ENCODE assay signal across 8 cellular contexts in genomic region chr10:133688441-133688912, GRCh38.
DNase-seq lines count a peak whose midpoint lies in the region; ATAC-seq, FAIRE-seq and TF ChIP-seq lines count a peak whose summit lies in the region.
"Not testable (repeated sequence)": the region's sequence is repeated elsewhere in the genome, so short reads cannot be mapped to it uniquely, and the experiment has no call there.

No MANE protein-coding gene starts in this region.

- CTCF ChIA-PET in Panc1 (lab: Charles Lee); HepG2 (lab: Yijun Ruan, JAX; ENCODE audit: low intra/inter-chr PET ratio, low total read pairs): not testable (repeated sequence)

- TF ChIP-seq CTCF in Panc1 (IDR thresholded peaks at IDR 0.05); body of pancreas (IDR thresholded peaks at IDR 0.05); HepG2 (CRISPR knock-in tag; IDR thresholded peaks at IDR 0.05): not testable (repeated sequence)

- TF ChIP-seq RAD21 in HepG2 (CRISPR knock-in tag; IDR thresholded peaks at IDR 0.05): not testable (repeated sequence)

- POLR2A ChIA-PET in Panc1 (lab: Charles Lee); HepG2 (lab: Yijun Ruan, JAX): not testable (repeated sequence)

- H3K27ac ChIP-seq in Panc1 (ENCODE audit: low read length); body of pancreas; HepG2 (ENCODE audit: extremely low read length, insufficient read depth, low read length): not testable (repeated sequence)

- H3K9ac ChIP-seq in HepG2 (ENCODE audit: insufficient read depth, low read depth, low read length): not testable (repeated sequence)

- H3K4me2 ChIP-seq in HepG2 (ENCODE audit: low read depth, low read length): not testable (repeated sequence)

- not testable (repeated sequence) for H3K4me1 ChIP-seq in Panc1 (ENCODE audit: control insufficient read depth, insufficient read depth, low read length); body of pancreas; HepG2 (ENCODE audit: insufficient read depth, low read length)

- not testable (repeated sequence) for DNase-seq in Panc1 (ENCODE audit: low read depth, low spot score); body of pancreas; HepG2 (ENCODE audit: low spot score); stimulated activated naive CD8-positive, alpha-beta T cell treated with anti-CD3 and anti-CD28 coated beads, Interleukin-15, Interleukin-2, amounts not matched to agents 100 U/mL and 50 U/mL, for 24 hours

- intact Hi-C loops in Panc1 (cut with micrococcal nuclease; ENCODE audit: unreplicated experiment); body of pancreas (cut with DNase I); HepG2 (cut with micrococcal nuclease; ENCODE audit: unreplicated experiment): not testable (repeated sequence)

- not testable (repeated sequence) for H2AFZ ChIP-seq in HepG2 (ENCODE audit: low read length)

- TF ChIP-seq EP300 in HepG2 (IDR thresholded peaks at IDR 0.05; ENCODE audit: low read depth in 2 of 2, low read length in 2 of 2); HepG2 (CRISPR knock-in tag; IDR thresholded peaks at IDR 0.05; ENCODE audit: borderline replicate concordance): not testable (repeated sequence)

- ATAC-seq in GM18861 (IDR thresholded peaks at IDR 0.05; ENCODE audit: unreplicated experiment) (peak; percentile 19), GM21528 (IDR thresholded peaks at IDR 0.05; ENCODE audit: low FRiP score, unreplicated experiment) (peak; percentile 33), HG02759 (IDR thresholded peaks at IDR 0.05; ENCODE audit: unreplicated experiment) (peak; percentile 18), HG03097 (IDR thresholded peaks at IDR 0.05; ENCODE audit: low FRiP score, unreplicated experiment) (peak; percentile 25), Panc1 (peak; percentile 68), body of pancreas (peak; percentile 52), HepG2 (peak; percentile 34)
- peak; percentile 34 for ATAC-seq in stimulated activated naive CD8-positive, alpha-beta T cell treated with anti-CD3 and anti-CD28 coated beads, Interleukin-15, Interleukin-2, amounts not matched to agents 100 U/mL and 50 U/mL, for 24 hours

- FAIRE-seq in HepG2 (lab: Jason Lieb, UNC): not testable (repeated sequence)

- TF ChIP-seq POLR2A in body of pancreas (IDR thresholded peaks at IDR 0.05); HepG2 (IDR thresholded peaks at IDR 0.05; ENCODE audit: insufficient read depth in 1 of 2, low read depth in 2 of 2, low read length in 2 of 2): not testable (repeated sequence)

- not testable (repeated sequence) for H3K79me2 ChIP-seq in HepG2 (ENCODE audit: insufficient read depth, low read length)

- WGBS in body of pancreas, 2 donors: 0 to 9% methylated on average over 2 of the region's 5 CpGs
- WGBS in HepG2 (ENCODE audit: low lambda C conversion rate): 0% methylated on average over 2 of the region's 5 CpGs

- H3K9me3 ChIP-seq in Panc1 (ENCODE audit: control insufficient read depth, insufficient read depth, low read depth, low read length); body of pancreas; HepG2 (ENCODE audit: low read length): not testable (repeated sequence)

- not testable (repeated sequence) for H4K20me1 ChIP-seq in HepG2 (ENCODE audit: insufficient read depth, low read length)

- not testable (repeated sequence) for H3K27me3 ChIP-seq in Panc1 (ENCODE audit: control insufficient read depth, insufficient read depth, low read length); body of pancreas; HepG2 (ENCODE audit: control insufficient read depth in 1 of 2, insufficient read depth in 2 of 2, low read length in 2 of 2)

- not testable (repeated sequence) for BruUV-seq in Panc1 (replicated peaks; lab: Mats Ljungman, UMichigan); HepG2 (replicated peaks; lab: Mats Ljungman, UMichigan)

- not testable (repeated sequence) for H3K36me3 ChIP-seq in Panc1 (ENCODE audit: control insufficient read depth, insufficient read depth, low read length); body of pancreas (replicated peaks in 1 of 2; ENCODE audit: insufficient read depth in 1 of 2, low read depth in 2 of 2); HepG2 (replicated peaks in 1 of 2; ENCODE audit: control insufficient read depth in 1 of 2, insufficient read depth in 2 of 2, low read length in 2 of 2)

- in situ Hi-C loops in Panc1 (cut with HindIII; ENCODE audit: low pct_unique_long_range_greater_than_20kb, low sequenced_read_pairs); HepG2 (cut with HindIII; ENCODE audit: extremely low pct_ligation_motif_present, low pct_unique_long_range_greater_than_20kb): not testable (repeated sequence)

- H3K4me3 ChIP-seq in Panc1 (ENCODE audit: low read depth in 2 of 2, low read length in 2 of 2); body of pancreas; HepG2 (replicated peaks in 1 of 3; ENCODE audit: insufficient read depth in 1 of 3, low read depth in 2 of 3, low read length in 3 of 3): not testable (repeated sequence)

Comparison
In these comparisons a context has a peak if more than half of its experiments do, and no peak if none do; other contexts are left out.
1. ATAC-seq: peak in every context shown above with its lines; median percentile 68 in Panc1; 52 in body of pancreas; 34 in HepG2; 34 in stimulated activated naive CD8-positive, alpha-beta T cell treated with anti-CD3 and anti-CD28 coated beads, Interleukin-15, Interleukin-2, amounts not matched to agents 100 U/mL and 50 U/mL, for 24 hours; 33 in GM21528; 25 in HG03097; 19 in GM18861; 18 in HG02759.